8 cellular contexts compared by ENCODE assay signal in the genomic region with DNA sequence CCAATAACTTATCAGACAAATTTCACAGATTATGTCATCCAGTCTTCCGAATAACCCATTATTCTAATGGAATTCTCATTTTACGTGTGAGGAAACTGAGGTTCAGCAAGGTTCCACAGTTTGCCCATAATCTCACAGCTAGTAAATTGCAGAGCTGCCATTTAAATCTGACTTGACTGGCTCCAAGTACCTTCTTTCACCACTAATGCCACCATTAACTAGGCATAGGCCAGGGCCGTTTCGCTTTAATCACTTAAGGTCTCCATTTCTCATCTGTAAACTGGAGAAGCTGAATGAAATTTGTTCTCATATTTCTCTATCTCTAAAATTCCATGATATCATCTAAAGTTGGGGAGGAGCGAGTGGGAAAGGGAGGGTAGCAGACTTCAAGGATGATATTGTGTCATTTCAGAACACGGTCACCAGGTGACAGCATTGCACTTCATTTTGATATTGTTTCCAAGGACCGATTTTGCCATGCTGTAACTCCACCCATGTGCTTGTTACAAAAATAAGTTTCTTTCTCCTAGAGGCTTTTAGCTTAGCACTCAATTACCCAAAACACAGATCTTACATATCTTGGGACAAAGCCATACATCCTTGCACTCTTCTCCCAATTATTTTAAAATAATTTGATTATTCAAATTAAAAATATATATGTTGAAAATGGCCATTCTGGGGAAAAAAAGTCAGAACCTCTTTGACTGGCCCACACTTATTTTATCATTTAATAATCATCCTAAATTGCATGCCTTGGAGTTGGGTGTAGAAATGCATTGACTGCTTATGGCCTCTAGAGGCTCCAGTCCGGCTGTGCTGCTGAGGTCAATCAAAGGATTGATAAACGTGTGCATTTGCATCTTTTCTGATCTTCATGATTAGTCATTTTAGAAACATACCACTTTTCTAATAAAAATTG.
A peak's percentile ranks its signal among the peaks of the same experiment; 100 is the strongest.
DNase-seq lines count a peak whose midpoint lies in the region; ATAC-seq and TF ChIP-seq lines count a peak whose summit lies in the region.

No MANE protein-coding gene starts in this region.

- H3K4me1 ChIP-seq in BE2C (no peaks in the 10 kb centered on the region), adrenal gland (replicated peaks in 1 of 2) (no peaks in the 10 kb centered on the region)

- DNase-seq in BE2C: peak; percentile 6
- peak; percentile 30 for DNase-seq in GM13976 (ENCODE audit: low spot score)
- DNase-seq in NCI-H510A (lab: John Stamatoyannopoulos, UW): peak; percentile 41
- DNase-seq in adrenal gland: peak in 4 of 7 donors; percentile 26 to 70 (median 45)
- DNase-seq in islet precursor cell: peak; percentile 66
- DNase-seq in activated T-helper 1 cell treated with anti-CD3 and anti-CD28 coated beads, Interleukin-12 subunit alpha, Interleukin-12 subunit beta, Interleukin-2, Interleukin-4 antibody, amounts not matched to agents 30 ng/mL and 10 ng/mL and 1 ng/mL, durations not matched to agents 14 hours and 24 hours and 36 hours (ENCODE audit: low spot score): no peak
- no peak for DNase-seq in cortex of kidney (lab: John Stamatoyannopoulos, UW)

- TF ChIP-seq POLR2A in adrenal gland (IDR thresholded peaks at IDR 0.05): no peak

- H3K9me3 ChIP-seq in BE2C: no peaks in the 10 kb centered on the region
- no peaks in the 10 kb centered on the region for H3K9me3 ChIP-seq in adrenal gland (replicated peaks in 1 of 3)

- H3K4me1 Mint-ChIP-seq in activated T-helper 1 cell treated with anti-CD3 and anti-CD28 coated beads, Interleukin-12 subunit alpha, Interleukin-12 subunit beta, Interleukin-2, Interleukin-4 antibody, amounts not matched to agents 30 ng/mL and 10 ng/mL and 1 ng/mL, durations not matched to agents 14 hours and 24 hours and 36 hours (ENCODE audit: low read depth): no peaks in the 10 kb centered on the region

- TF ChIP-seq CTCF in BE2C (IDR thresholded peaks at IDR 0.05; ENCODE audit: low read depth, low read length) (peak; percentile 58), GM13976 (IDR thresholded peaks at IDR 0.05; ENCODE audit: borderline replicate concordance, control extremely low read depth, extremely low read depth, insufficient read depth, missing control alignments) (peak; percentile 54), adrenal gland (IDR thresholded peaks at IDR 0.05) (peak; percentile 21 to 67 (median 52))

- no peak overlapping the region for H3K4me3 ChIP-seq in BE2C (ENCODE audit: low read depth, low read length)
- no peak overlapping the region for H3K4me3 ChIP-seq in adrenal gland

- H3K36me3 ChIP-seq in BE2C (no peaks in the 10 kb centered on the region), adrenal gland (replicated peaks in 1 of 2) (no peaks in the 10 kb centered on the region)

- in situ Hi-C loops in GM13976 (cut with MboI; ENCODE audit: low sequenced_read_pairs, unreplicated experiment): no loop called here

- WGBS in adrenal gland, 4 donors: 28 to 34% (median 31%) methylated on average over 9 of the region's 9 CpGs

- H3K9me3 Mint-ChIP-seq in activated T-helper 1 cell treated with anti-CD3 and anti-CD28 coated beads, Interleukin-12 subunit alpha, Interleukin-12 subunit beta, Interleukin-2, Interleukin-4 antibody, amounts not matched to agents 30 ng/mL and 10 ng/mL and 1 ng/mL, durations not matched to agents 14 hours and 24 hours and 36 hours: no peaks in the 10 kb centered on the region

- peaks cover 13% of the 10 kb centered on the region for H3K27me3 Mint-ChIP-seq in activated T-helper 1 cell treated with anti-CD3 and anti-CD28 coated beads, Interleukin-12 subunit alpha, Interleukin-12 subunit beta, Interleukin-2, Interleukin-4 antibody, amounts not matched to agents 30 ng/mL and 10 ng/mL and 1 ng/mL, durations not matched to agents 14 hours and 24 hours and 36 hours (ENCODE audit: insufficient read depth)

- peak; percentile 74 for ATAC-seq in HG03135 (IDR thresholded peaks at IDR 0.05; ENCODE audit: unreplicated experiment)

- H3K27ac ChIP-seq in adrenal gland: no peak overlapping the region

- H3K27me3 ChIP-seq in BE2C: no peaks in the 10 kb centered on the region
- H3K27me3 ChIP-seq in adrenal gland: no peaks in the 10 kb centered on the region

- H3K27ac Mint-ChIP-seq in activated T-helper 1 cell treated with anti-CD3 and anti-CD28 coated beads, Interleukin-12 subunit alpha, Interleukin-12 subunit beta, Interleukin-2, Interleukin-4 antibody, amounts not matched to agents 30 ng/mL and 10 ng/mL and 1 ng/mL, durations not matched to agents 14 hours and 24 hours and 36 hours: no peak overlapping the region

- H3K4me3 Mint-ChIP-seq in activated T-helper 1 cell treated with anti-CD3 and anti-CD28 coated beads, Interleukin-12 subunit alpha, Interleukin-12 subunit beta, Interleukin-2, Interleukin-4 antibody, amounts not matched to agents 30 ng/mL and 10 ng/mL and 1 ng/mL, durations not matched to agents 14 hours and 24 hours and 36 hours: no peak overlapping the region

- intact Hi-C loops in adrenal gland (cut with DNase I): no loop called here
- intact Hi-C loops in activated T-helper 1 cell treated with anti-CD3 and anti-CD28 coated beads, Interleukin-12 subunit alpha, Interleukin-12 subunit beta, Interleukin-2, Interleukin-4 antibody, amounts not matched to agents 30 ng/mL and 10 ng/mL and 1 ng/mL, durations not matched to agents 14 hours and 24 hours and 36 hours (cut with micrococcal nuclease): loop anchor here (5.0 to 10.0 kb wide), 5 partner anchors 164 to 1452 kb away; partner anchors contain the start of gene TMEM200C

- H3K36me3 Mint-ChIP-seq in activated T-helper 1 cell treated with anti-CD3 and anti-CD28 coated beads, Interleukin-12 subunit alpha, Interleukin-12 subunit beta, Interleukin-2, Interleukin-4 antibody, amounts not matched to agents 30 ng/mL and 10 ng/mL and 1 ng/mL, durations not matched to agents 14 hours and 24 hours and 36 hours (ENCODE audit: low read depth): no peaks in the 10 kb centered on the region

Comparison
In these comparisons a context has a peak if more than half of its experiments do, and no peak if none do; other contexts are left out.
1. DNase-seq: peak in BE2C (single experiment), GM13976 (single experiment), NCI-H510A (single experiment), adrenal gland (4 of 7) and islet precursor cell (single experiment); none in activated T-helper 1 cell treated with anti-CD3 and anti-CD28 coated beads, Interleukin-12 subunit alpha, Interleukin-12 subunit beta, Interleukin-2, Interleukin-4 antibody, amounts not matched to agents 30 ng/mL and 10 ng/mL and 1 ng/mL, durations not matched to agents 14 hours and 24 hours and 36 hours (single experiment) and cortex of kidney (single experiment).
2. Peak in every context shown above with its lines, with median percentiles within 50 percentile points of each other: CTCF ChIP-seq.